ENCODE assay signal across 23 cellular contexts in the genomic region with DNA sequence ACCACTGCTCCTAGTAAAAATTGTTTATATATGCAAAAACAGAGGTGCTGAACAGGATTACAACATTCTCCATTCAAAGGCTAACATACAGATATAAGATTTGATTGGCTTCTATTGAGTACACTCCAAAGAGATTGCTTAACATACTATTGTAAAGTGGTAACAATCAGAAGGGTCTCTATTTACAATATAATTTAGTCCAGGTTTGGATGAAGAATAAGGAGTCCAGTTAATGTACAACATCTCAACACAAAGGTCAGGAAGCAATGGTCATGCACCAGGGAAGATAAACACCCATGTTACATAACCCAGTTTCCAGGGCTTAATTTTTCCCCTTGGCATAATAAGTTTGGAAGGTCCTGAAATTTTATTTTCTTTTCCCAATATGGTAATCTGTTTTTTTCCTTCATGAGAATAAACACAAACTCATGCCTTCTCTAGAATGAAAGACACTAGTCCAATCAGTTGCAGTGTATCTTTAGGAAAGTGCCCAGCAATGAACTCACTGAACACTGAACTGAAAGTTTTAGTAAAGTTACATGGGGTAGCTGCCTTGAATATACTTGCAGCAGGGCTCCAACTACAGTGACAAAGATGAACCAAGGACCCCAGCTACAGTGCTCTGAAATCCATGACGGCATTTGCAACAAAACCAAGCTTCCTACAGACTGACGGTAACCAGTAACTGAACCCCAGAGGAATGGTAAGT.
A peak's percentile ranks its signal among the peaks of the same experiment; 100 is the strongest.
DNase-seq lines count a peak whose midpoint lies in the region; ATAC-seq, FAIRE-seq and TF ChIP-seq lines count a peak whose summit lies in the region.
"Had no signal": no experiment of that assay in that cellular context is flagged by ENCODE, and none has a peak within 500 bp of the region (broad histone marks: within the 10 kb centered on the region; RNA-seq: fewer than 3 reads in every experiment).

No MANE protein-coding gene starts in this region.

- no peaks in the 10 kb centered on the region for H3K79me1 ChIP-seq in mesenchymal stem cell (replicated peaks; ENCODE audit: low read length, poor library complexity, severe bottlenecking)
- H3K79me1 ChIP-seq in neuronal stem cell (ENCODE audit: low read depth, low read length): no peaks in the 10 kb centered on the region

- 100% methylated on average over 1 of the region's 2 CpGs for WGBS in mesenchymal stem cell
- WGBS in neuronal stem cell (ENCODE audit: extremely low coverage in 2 of 2, insufficient read length in 2 of 2, insufficient replicate concordance in 1 of 2), 2 donors: no CpG with 5 or more reads among the region's 2 CpGs

- H3K18ac ChIP-seq in mesenchymal stem cell (ENCODE audit: low read depth in 1 of 2, low read length in 2 of 2) (no peak overlapping the region), neuronal stem cell (ENCODE audit: low read length) (no peak overlapping the region)

- H3K23ac ChIP-seq in mesenchymal stem cell (ENCODE audit: low read length in 2 of 2) (no peak overlapping the region), neuronal stem cell (ENCODE audit: low read depth, low read length, poor library complexity) (no peak overlapping the region)

- H2BK15ac ChIP-seq in mesenchymal stem cell (ENCODE audit: low read depth, poor library complexity, severe bottlenecking) (no peak overlapping the region), neuronal stem cell (ENCODE audit: low read length) (no peak overlapping the region)

- intact Hi-C loops in kidney (cut with DNase I): no loop called here

- H2BK120ac ChIP-seq in mesenchymal stem cell (ENCODE audit: low read depth, low read length): no peak overlapping the region
- H2BK120ac ChIP-seq in neuronal stem cell (ENCODE audit: low read depth, low read length): no peak overlapping the region

- H4K8ac ChIP-seq in mesenchymal stem cell (ENCODE audit: low read length): no peak overlapping the region
- no peak overlapping the region for H4K8ac ChIP-seq in neuronal stem cell (ENCODE audit: low read depth, low read length)

- H2BK12ac ChIP-seq in mesenchymal stem cell (ENCODE audit: low read length in 2 of 2) (no peak overlapping the region), neuronal stem cell (ENCODE audit: low read length) (no peak overlapping the region)

- no peaks in the 10 kb centered on the region for H3K9me3 ChIP-seq in kidney (ENCODE audit: control insufficient read depth in 1 of 2, low read length in 2 of 2)
- no peaks in the 10 kb centered on the region for H3K9me3 ChIP-seq in mesenchymal stem cell (ENCODE audit: control insufficient read depth, low read length)
- no peaks in the 10 kb centered on the region for H3K9me3 ChIP-seq in neuronal stem cell (replicated peaks in 1 of 2; ENCODE audit: control insufficient read depth in 2 of 2, insufficient read depth in 1 of 2, low read depth in 1 of 2, low read length in 2 of 2)
- H3K9me3 ChIP-seq: A549, BE2C had no signal

- H3K14ac ChIP-seq in mesenchymal stem cell (ENCODE audit: low read length in 2 of 2): no peak overlapping the region
- no peak overlapping the region for H3K14ac ChIP-seq in neuronal stem cell (ENCODE audit: low read length)

- H3K4ac ChIP-seq in mesenchymal stem cell (ENCODE audit: low read depth in 1 of 2, low read length in 2 of 2) (no peak overlapping the region), neuronal stem cell (ENCODE audit: low read length) (no peak overlapping the region)

- no peak overlapping the region for H3K4me3 ChIP-seq in bronchial epithelial cell (ENCODE audit: low read depth, low read length)
- no peak overlapping the region for H3K4me3 ChIP-seq in kidney (ENCODE audit: low read length in 2 of 2)
- H3K4me3 ChIP-seq in mesenchymal stem cell (ENCODE audit: insufficient read depth in 1 of 2, low read depth in 1 of 2, low read length in 2 of 2): no peak overlapping the region
- no peak overlapping the region for H3K4me3 ChIP-seq in neuronal stem cell (ENCODE audit: low read length in 2 of 2)
- H3K4me3 ChIP-seq: A549, GM12878, K562, MG63 had no signal

- TF ChIP-seq CTCF in bronchial epithelial cell (IDR thresholded peaks at IDR 0.05; ENCODE audit: insufficient read depth, low read length, severe bottlenecking) (no peak), kidney (IDR thresholded peaks at IDR 0.05; ENCODE audit: borderline replicate concordance, extremely low read depth, insufficient read depth) (no peak)

- H2BK5ac ChIP-seq in mesenchymal stem cell (ENCODE audit: low read depth, low read length, poor library complexity, severe bottlenecking) (no peak overlapping the region), neuronal stem cell (ENCODE audit: low read length) (no peak overlapping the region)

- DNase-seq in HuH-7 (ENCODE audit: low spot score): peak; percentile 41
- no peak for DNase-seq in bronchial epithelial cell (ENCODE audit: low read depth)
- DNase-seq in kidney: no peak
- DNase-seq in mesenchymal stem cell: peak; percentile 23
- no peak for DNase-seq in neuronal stem cell (ENCODE audit: low spot score)
- no peak for DNase-seq in MV-4-11 (lab: John Stamatoyannopoulos, UW)
- no peak for DNase-seq in ecto neural progenitor cell (ENCODE audit: low spot score)
- DNase-seq: BE2C, DND-41, MG63, NCI-H1105, NCI-H146, NCI-H2029, NCI-H2171, NCI-H345, NCI-H524, NCI-H82 had no signal

- H2AK5ac ChIP-seq in mesenchymal stem cell (ENCODE audit: low read length, severe bottlenecking) (no peak overlapping the region), neuronal stem cell (ENCODE audit: low read depth, low read length) (no peak overlapping the region)

- no peak overlapping the region for H3K4me2 ChIP-seq in mesenchymal stem cell (ENCODE audit: low read length, poor library complexity, severe bottlenecking)
- no peak overlapping the region for H3K4me2 ChIP-seq in neuronal stem cell (ENCODE audit: insufficient read depth, low read length, poor library complexity, severe bottlenecking)
- H3K4me2 ChIP-seq: A549 had no signal

- H3K4me1 ChIP-seq in kidney (ENCODE audit: control insufficient read depth in 1 of 2, insufficient read depth in 1 of 2, low read depth in 1 of 2, low read length in 2 of 2): peaks cover 0 to 2% of the 10 kb centered on the region in 2 donors
- H3K4me1 ChIP-seq in mesenchymal stem cell (ENCODE audit: control insufficient read depth, insufficient read depth, low read depth, low read length): no peaks in the 10 kb centered on the region
- H3K4me1 ChIP-seq in neuronal stem cell (ENCODE audit: control insufficient read depth in 2 of 2, insufficient read depth in 1 of 2, low read depth in 1 of 2, low read length in 2 of 2): no peaks in the 10 kb centered on the region
- H3K4me1 ChIP-seq: A549, BE2C had no signal

- FAIRE-seq in bronchial epithelial cell (lab: Jason Lieb, UNC) (peak; percentile 73), kidney (lab: Jason Lieb, UNC) (no peak)
- FAIRE-seq: A549, GM12878, K562 had no signal

- no peak for ATAC-seq in HG02623 (IDR thresholded peaks at IDR 0.05; ENCODE audit: unreplicated experiment)
- ATAC-seq: A549, GM12878, K562, Panc1, SK-N-SH treated with all-trans-retinoic acid at 6 μM for 48 hours had no signal

- H3K36me3 ChIP-seq in bronchial epithelial cell (ENCODE audit: control insufficient read depth, insufficient read depth, low read length) (no peaks in the 10 kb centered on the region), kidney (ENCODE audit: control insufficient read depth in 1 of 2, insufficient read depth in 2 of 2, low read length in 2 of 2) (no peaks in the 10 kb centered on the region), mesenchymal stem cell (ENCODE audit: control insufficient read depth in 1 of 2, insufficient read depth in 2 of 2, low read depth in 1 of 2, low read length in 2 of 2) (no peaks in the 10 kb centered on the region), neuronal stem cell (replicated peaks in 1 of 2; ENCODE audit: control insufficient read depth in 2 of 2, insufficient read depth in 2 of 2, low read length in 2 of 2) (no peaks in the 10 kb centered on the region)
- H3K36me3 ChIP-seq: BE2C, MG63 had no signal

- no peak overlapping the region for H3K9ac ChIP-seq in kidney (ENCODE audit: low read length in 2 of 2)
- no peak overlapping the region for H3K9ac ChIP-seq in mesenchymal stem cell (ENCODE audit: low read length)
- H3K9ac ChIP-seq in neuronal stem cell (ENCODE audit: low read depth, low read length, poor library complexity): no peak overlapping the region

- no peak overlapping the region for H2AFZ ChIP-seq in mesenchymal stem cell (ENCODE audit: low read depth, low read length)
- no peak overlapping the region for H2AFZ ChIP-seq in neuronal stem cell (ENCODE audit: low read length)

- H4K91ac ChIP-seq in mesenchymal stem cell (ENCODE audit: low read length) (no peak overlapping the region), neuronal stem cell (ENCODE audit: low read depth, low read length, poor library complexity) (no peak overlapping the region)

- H3K27me3 ChIP-seq in bronchial epithelial cell (ENCODE audit: control insufficient read depth, insufficient read depth, low read length) (no peaks in the 10 kb centered on the region), mesenchymal stem cell (ENCODE audit: control insufficient read depth in 1 of 2, insufficient read depth in 1 of 2, low read length in 2 of 2) (no peaks in the 10 kb centered on the region), neuronal stem cell (ENCODE audit: control insufficient read depth in 3 of 3, insufficient read depth in 3 of 3, low read depth in 1 of 3, low read length in 3 of 3) (no peaks in the 10 kb centered on the region)
- H3K27me3 ChIP-seq: BE2C, MG63 had no signal

- H3K27ac ChIP-seq in kidney (ENCODE audit: low read depth in 2 of 2, low read length in 2 of 2) (peak overlapping the region; percentile 0 to 61), mesenchymal stem cell (ENCODE audit: low read length, poor library complexity, severe bottlenecking) (no peak overlapping the region), neuronal stem cell (replicated peaks; ENCODE audit: low read length) (no peak overlapping the region)
- H3K27ac ChIP-seq: A549 had no signal

Comparison
In these comparisons a context has a peak if more than half of its experiments do, and no peak if none do; other contexts are left out.
1. DNase-seq: peak in HuH-7 (single experiment) and mesenchymal stem cell (single experiment); none in bronchial epithelial cell (single experiment), kidney (single experiment), neuronal stem cell (single experiment), MV-4-11 (single experiment) and ecto neural progenitor cell (single experiment).
2. H3K27ac ChIP-seq: peak in kidney (2 of 2); none in mesenchymal stem cell (single experiment) and neuronal stem cell (single experiment).